18 cellular contexts compared by ENCODE assay signal in the genomic region with DNA sequence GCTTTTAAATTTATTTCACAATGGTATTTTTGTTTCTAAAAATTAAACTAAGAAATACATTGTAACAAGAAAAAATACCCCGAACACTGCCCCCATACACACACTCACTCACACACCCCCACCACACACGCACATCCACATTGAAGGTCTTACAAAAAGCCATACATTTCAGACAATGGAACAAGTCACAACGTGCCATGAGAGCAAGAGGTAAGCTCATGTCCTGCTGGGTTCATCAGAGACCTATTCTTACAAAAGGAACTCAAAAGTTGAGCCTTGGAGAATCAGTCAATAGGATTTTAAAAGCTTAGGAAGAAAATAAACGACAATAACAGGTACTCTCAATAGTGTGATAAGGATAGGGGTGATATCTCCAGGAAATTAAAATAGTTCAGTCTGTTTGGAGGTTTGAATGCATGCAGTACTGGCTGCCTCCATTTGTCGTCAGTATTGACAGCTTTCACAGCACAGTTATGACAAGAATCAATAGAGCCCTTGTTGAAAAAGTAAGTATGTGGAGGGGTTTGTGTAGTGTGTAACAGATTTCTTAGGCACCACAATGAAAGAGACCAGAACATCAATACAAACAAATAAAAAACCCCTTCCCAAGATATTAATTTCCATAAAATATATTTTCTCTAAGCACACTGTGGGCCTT.
A peak's percentile ranks its signal among the peaks of the same experiment; 100 is the strongest.
DNase-seq lines count a peak whose midpoint lies in the region; ATAC-seq, FAIRE-seq and TF ChIP-seq lines count a peak whose summit lies in the region.
"Had no signal": no experiment of that assay in that cellular context is flagged by ENCODE, and none has a peak within 500 bp of the region (broad histone marks: within the 10 kb centered on the region; RNA-seq: fewer than 3 reads in every experiment).

No MANE protein-coding gene starts in this region.

- 3% methylated on average over 5 of the region's 5 CpGs for WGBS in HepG2 (ENCODE audit: low lambda C conversion rate)
- WGBS in lower leg skin, 2 donors = 52 to 56% methylated on average over 5 of the region's 5 CpGs

- no peak overlapping the region for H3K9ac ChIP-seq in HepG2 (ENCODE audit: insufficient read depth, low read depth, low read length)

- no peak for TF ChIP-seq RAD21 in HepG2 (CRISPR knock-in tag; IDR thresholded peaks at IDR 0.05)

- TF ChIP-seq CTCF in BE2C (IDR thresholded peaks at IDR 0.05; ENCODE audit: low read depth, low read length) (peak; percentile 81), Panc1 (IDR thresholded peaks at IDR 0.05) (peak; percentile 42; the same call in 1 of the 2 replicates), HepG2 (CRISPR knock-in tag; IDR thresholded peaks at IDR 0.05) (peak; percentile 50), foreskin fibroblast (IDR thresholded peaks at IDR 0.05; ENCODE audit: low read depth, low read length) (no peak), lower leg skin (IDR thresholded peaks at IDR 0.05) (no peak)

- H3K4me3 ChIP-seq in BE2C (ENCODE audit: low read depth, low read length) = no peak overlapping the region
- H3K4me3 ChIP-seq in Panc1 (ENCODE audit: low read depth in 2 of 2, low read length in 2 of 2) = no peak overlapping the region
- H3K4me3 ChIP-seq in HepG2 (replicated peaks in 1 of 3; ENCODE audit: insufficient read depth in 1 of 3, low read depth in 2 of 3, low read length in 3 of 3) = no peak overlapping the region
- H3K4me3 ChIP-seq in foreskin fibroblast (ENCODE audit: low read depth in 1 of 2, low read length in 2 of 2) = no peak overlapping the region
- H3K4me3 ChIP-seq in lower leg skin (ENCODE audit: low read depth, poor library complexity, severe bottlenecking) = no peak overlapping the region
- H3K4me3 ChIP-seq: body of pancreas, gastrocnemius medialis had no signal

- CTCF ChIA-PET in Panc1 (lab: Charles Lee) (interaction anchor here (0.6 to 0.7 kb wide), 3 partner anchors 8 to 912 kb away, joined by 3 to 12 read pairs (median 5); no protein-coding TSS in a partner anchor), HepG2 (lab: Yijun Ruan, JAX; ENCODE audit: low intra/inter-chr PET ratio, low total read pairs) (no interaction called here)

- H3K4me1 ChIP-seq in BE2C (no peaks in the 10 kb centered on the region), Panc1 (ENCODE audit: control insufficient read depth, insufficient read depth, low read length) (no peaks in the 10 kb centered on the region), HepG2 (ENCODE audit: insufficient read depth, low read length) (no peaks in the 10 kb centered on the region)
- H3K4me1 ChIP-seq: body of pancreas, gastrocnemius medialis had no signal

- ATAC-seq in Panc1 (no peak; the same call in 1 of the 2 replicates), HepG2 (peak; percentile 88), HG03457 (IDR thresholded peaks at IDR 0.05; ENCODE audit: unreplicated experiment) (no peak)
- ATAC-seq: body of pancreas; gastrocnemius medialis; stimulated activated memory B cell treated with anti-CD40 and anti-IgM and Interleukin-4, amounts not matched to agents 10 μg/mL and 1 μg/mL and 100 μg/mL, for 72 hours had no signal

- in situ Hi-C loops in Panc1 (cut with HindIII; ENCODE audit: low pct_unique_long_range_greater_than_20kb, low sequenced_read_pairs) = no loop called here
- in situ Hi-C loops in HepG2 (cut with HindIII; ENCODE audit: extremely low pct_ligation_motif_present, low pct_unique_long_range_greater_than_20kb) = no loop called here

- no peaks in the 10 kb centered on the region for H4K20me1 ChIP-seq in HepG2 (ENCODE audit: insufficient read depth, low read length)

- DNase-seq in BE2C = peak; percentile 26
- DNase-seq in HT1080 (ENCODE audit: low read depth) = peak; percentile 38
- DNase-seq in Panc1 (ENCODE audit: low read depth, low spot score) = no peak
- peak; percentile 12 for DNase-seq in HepG2 (ENCODE audit: low spot score)
- no peak for DNase-seq in foreskin fibroblast
- no peak for DNase-seq in H54 (ENCODE audit: insufficient read length, low spot score)
- DNase-seq in lower leg skin (ENCODE audit: low spot score in 2 of 2) = no peak
- DNase-seq: AML-193; body of pancreas; effector memory CD4-positive, alpha-beta T cell; gastrocnemius medialis; HCEC 1CT; NCI-H226; stimulated activated CD4-positive, alpha-beta T cell treated with anti-CD3 and anti-CD28 coated beads, Interleukin-2, amount 100 ng/mL, for 48 hours had no signal

- no peaks in the 10 kb centered on the region for H3K36me3 ChIP-seq in BE2C
- H3K36me3 ChIP-seq in Panc1 (ENCODE audit: control insufficient read depth, insufficient read depth, low read length) = no peaks in the 10 kb centered on the region
- no peaks in the 10 kb centered on the region for H3K36me3 ChIP-seq in HepG2 (replicated peaks in 1 of 2; ENCODE audit: control insufficient read depth in 1 of 2, insufficient read depth in 2 of 2, low read length in 2 of 2)
- H3K36me3 ChIP-seq: gastrocnemius medialis had no signal

- H2AFZ ChIP-seq in HepG2 (ENCODE audit: low read length) = no peak overlapping the region

- H3K27me3 ChIP-seq in BE2C = no peaks in the 10 kb centered on the region
- no peaks in the 10 kb centered on the region for H3K27me3 ChIP-seq in Panc1 (ENCODE audit: control insufficient read depth, insufficient read depth, low read length)
- no peaks in the 10 kb centered on the region for H3K27me3 ChIP-seq in HepG2 (ENCODE audit: control insufficient read depth in 1 of 2, insufficient read depth in 2 of 2, low read length in 2 of 2)
- H3K27me3 ChIP-seq: body of pancreas, gastrocnemius medialis had no signal

- H3K4me2 ChIP-seq in HepG2 (ENCODE audit: low read depth, low read length) = no peak overlapping the region

- POLR2A ChIA-PET in Panc1 (lab: Charles Lee) (no interaction called here), HepG2 (lab: Yijun Ruan, JAX) (no interaction called here)

- H3K9me3 ChIP-seq in BE2C = no peaks in the 10 kb centered on the region
- no peaks in the 10 kb centered on the region for H3K9me3 ChIP-seq in Panc1 (ENCODE audit: control insufficient read depth, insufficient read depth, low read depth, low read length)
- H3K9me3 ChIP-seq in HepG2 (ENCODE audit: low read length) = no peaks in the 10 kb centered on the region
- H3K9me3 ChIP-seq: body of pancreas, gastrocnemius medialis had no signal

- no TSS peak for BruUV-seq in Panc1 (replicated peaks; lab: Mats Ljungman, UMichigan)
- BruUV-seq in HepG2 (replicated peaks; lab: Mats Ljungman, UMichigan) = no TSS peak

- intact Hi-C loops in Panc1 (cut with micrococcal nuclease; ENCODE audit: unreplicated experiment) = no loop called here
- intact Hi-C loops in HepG2 (cut with micrococcal nuclease; ENCODE audit: unreplicated experiment) = loop anchor here (1.0 to 2.0 kb wide), 2 partner anchors 329 to 445 kb away; no protein-coding TSS in a partner anchor
- intact Hi-C loops in lower leg skin (cut with DNase I; ENCODE audit: low total_unique reads) = no loop called here

- no peak for FAIRE-seq in HepG2 (lab: Jason Lieb, UNC)
- FAIRE-seq in H54 (lab: Jason Lieb, UNC) = no peak
- FAIRE-seq: keratinocyte had no signal

- no peak for TF ChIP-seq POLR2A in HepG2 (IDR thresholded peaks at IDR 0.05; ENCODE audit: insufficient read depth in 1 of 2, low read depth in 2 of 2, low read length in 2 of 2)
- TF ChIP-seq POLR2A in H54 (IDR thresholded peaks at IDR 0.05; ENCODE audit: low read depth, low read length) = no peak
- TF ChIP-seq POLR2A in lower leg skin (IDR thresholded peaks at IDR 0.05) = no peak

- no peaks in the 10 kb centered on the region for H3K79me2 ChIP-seq in HepG2 (ENCODE audit: insufficient read depth, low read length)

- TF ChIP-seq EP300 in HepG2 (IDR thresholded peaks at IDR 0.05; ENCODE audit: low read depth in 2 of 2, low read length in 2 of 2) = no peak
- TF ChIP-seq EP300 in HepG2 (CRISPR knock-in tag; IDR thresholded peaks at IDR 0.05; ENCODE audit: borderline replicate concordance) = no peak

- H3K27ac ChIP-seq in Panc1 (ENCODE audit: low read length) (no peak overlapping the region), HepG2 (ENCODE audit: extremely low read length, insufficient read depth, low read length) (no peak overlapping the region)
- H3K27ac ChIP-seq: body of pancreas, gastrocnemius medialis, RWPE1 had no signal

TF ChIP-seq in HepG2, 621 proteins besides CTCF, POLR2A, EP300 and RAD21:
- no peak for TF ChIP-seq SMAD3 (CRISPR knock-in tag; IDR thresholded peaks at IDR 0.05)
- TF ChIP-seq MATR3 (CRISPR knock-in tag; IDR thresholded peaks at IDR 0.05) = no peak
- no peak for TF ChIP-seq ZBTB38 (CRISPR knock-in tag; IDR thresholded peaks at IDR 0.05)
- peak; percentile 70 for TF ChIP-seq STAG1 (CRISPR knock-in tag; IDR thresholded peaks at IDR 0.05)
- no peak for TF ChIP-seq BATF2 (CRISPR knock-in tag; IDR thresholded peaks at IDR 0.05)
- no peak for TF ChIP-seq ZBTB20 (CRISPR knock-in tag; IDR thresholded peaks at IDR 0.05; ENCODE audit: borderline replicate concordance, low read depth)
- no peak for TF ChIP-seq ZSCAN12 (CRISPR knock-in tag; IDR thresholded peaks at IDR 0.05)
- TF ChIP-seq FOXM1 (CRISPR knock-in tag; IDR thresholded peaks at IDR 0.05) = no peak
- TF ChIP-seq JARID2 (CRISPR knock-in tag; IDR thresholded peaks at IDR 0.05; ENCODE audit: insufficient replicate concordance) = no peak

Comparison
In these comparisons a context has a peak if more than half of its experiments do, and no peak if none do; other contexts are left out.
1. DNase-seq: peak in BE2C (single experiment), HT1080 (single experiment) and HepG2 (single experiment); none in Panc1 (single experiment), foreskin fibroblast (0 of 2), H54 (single experiment) and lower leg skin (0 of 2).
2. CTCF ChIP-seq: peak in BE2C (single experiment), Panc1 (single experiment) and HepG2 (single experiment); none in foreskin fibroblast (single experiment) and lower leg skin (0 of 3).